16 cellular contexts compared by ENCODE assay signal in the genomic region with DNA sequence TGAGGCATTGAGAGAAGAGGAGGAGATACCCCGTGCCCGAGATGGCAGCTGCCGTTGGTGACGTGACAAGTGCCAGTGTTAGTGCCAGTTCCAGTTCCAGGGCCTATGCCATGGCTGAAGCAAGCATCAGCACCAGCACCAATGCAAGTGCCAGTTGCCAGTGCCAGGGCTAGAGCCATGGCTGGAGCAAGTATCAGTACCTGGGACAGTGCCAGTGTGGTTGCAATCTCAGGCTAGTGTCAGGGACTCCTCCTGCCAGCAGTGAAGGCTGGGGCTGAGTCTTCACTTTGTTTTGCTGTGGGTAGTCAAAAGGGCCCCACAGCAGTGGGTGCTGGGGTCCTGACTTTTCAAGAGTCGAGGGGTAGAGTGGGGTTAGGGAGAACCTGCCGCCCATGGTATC. TPM values are rescaled to one million over a fixed set of nuclear protein-coding genes. Genes with fewer than 3 reads are reported as not detected.
DNase-seq lines count a peak whose midpoint lies in the region; ATAC-seq, FAIRE-seq and TF ChIP-seq lines count a peak whose summit lies in the region.
"Not testable (repeated sequence)": the region's sequence is repeated elsewhere in the genome, so short reads cannot be mapped to it uniquely, and the experiment has no call there.
"Had no signal": no experiment of that assay in that cellular context is flagged by ENCODE, and none has a peak within 500 bp of the region (broad histone marks: within the 10 kb centered on the region; RNA-seq: fewer than 3 reads in every experiment).

No MANE protein-coding gene starts in this region.

- not testable (repeated sequence) for H3K9ac ChIP-seq in astrocyte (ENCODE audit: low read length); H1 (replicated peaks in 1 of 4; ENCODE audit: extremely low read depth in 1 of 4, low read depth in 3 of 4, low read length in 3 of 4)

- POLR2A ChIA-PET in H1 (lab: Charles Lee; ENCODE audit: partially characterized antibody); naive thymus-derived CD4-positive, alpha-beta T cell (lab: Charles Lee): not testable (repeated sequence)

- H3K56ac ChIP-seq in H1 (replicated peaks; ENCODE audit: insufficient read length, low read depth, low read length): not testable (repeated sequence)

- H3K9me3 ChIP-seq in astrocyte (ENCODE audit: insufficient read depth, low read depth, low read length); H1 (ENCODE audit: insufficient read depth in 2 of 2, low read depth in 1 of 2, low read length in 1 of 2); left lung; naive thymus-derived CD4-positive, alpha-beta T cell (ENCODE audit: control insufficient read depth in 2 of 3, low read length in 3 of 3); upper lobe of right lung: not testable (repeated sequence)

- H3K4ac ChIP-seq in H1 (replicated peaks; ENCODE audit: insufficient read length, low read depth, low read length): not testable (repeated sequence)

- H2BK120ac ChIP-seq in H1 (replicated peaks; ENCODE audit: low read depth, low read length): not testable (repeated sequence)

- not testable (repeated sequence) for TF ChIP-seq EP300 in H1 (IDR thresholded peaks at IDR 0.05; ENCODE audit: borderline replicate concordance in 1 of 2, low read depth in 2 of 2, low read length in 2 of 2)

- CTCF ChIA-PET in H1 (lab: Charles Lee; ENCODE audit: partially characterized antibody); naive thymus-derived CD4-positive, alpha-beta T cell (lab: Charles Lee): not testable (repeated sequence)

- H2BK12ac ChIP-seq in H1 (ENCODE audit: low read depth, low read length): not testable (repeated sequence)

- not testable (repeated sequence) for H3K4me3 Mint-ChIP-seq in astrocyte (ENCODE audit: unreplicated experiment); naive thymus-derived CD4-positive, alpha-beta T cell

- ATAC-seq in SK-N-SH treated with all-trans-retinoic acid at 6 μM for 48 hours (peak; percentile 48; the same call in 2 of the 3 replicates), left lung (peak; percentile 48), upper lobe of right lung (peak; percentile 30)
- ATAC-seq in naive thymus-derived CD4-positive, alpha-beta T cell: peak; percentile 26

- not testable (repeated sequence) for H3K4me2 ChIP-seq in astrocyte (ENCODE audit: low read length); H1 (ENCODE audit: insufficient read depth in 1 of 2, low read depth in 2 of 2, low read length in 2 of 2)

- not testable (repeated sequence) for TF ChIP-seq POLR2A in H1 (IDR thresholded peaks at IDR 0.05; ENCODE audit: control extremely low read depth in 1 of 2, low read depth in 2 of 2, low read length in 2 of 2)

- intact Hi-C loops in left lung (cut with DNase I); naive thymus-derived CD4-positive, alpha-beta T cell (cut with micrococcal nuclease); upper lobe of right lung (cut with DNase I): not testable (repeated sequence)

- H3K27me3 ChIP-seq in astrocyte (ENCODE audit: insufficient read depth, low read length); H1 (replicated peaks in 1 of 4; ENCODE audit: control insufficient read depth in 3 of 4, extremely low read depth in 1 of 4, insufficient read depth in 3 of 4, low read length in 3 of 4); left lung; naive thymus-derived CD4-positive, alpha-beta T cell (ENCODE audit: control insufficient read depth in 2 of 2, insufficient read depth in 2 of 2, low read length in 2 of 2); upper lobe of right lung: not testable (repeated sequence)

- H3K4me3 ChIP-seq in astrocyte (ENCODE audit: insufficient read depth, low read depth, low read length); H1 (ENCODE audit: extremely low read depth in 1 of 4, insufficient read depth in 2 of 4, low read depth in 3 of 4, low read length in 4 of 4); left lung; naive thymus-derived CD4-positive, alpha-beta T cell (ENCODE audit: low read length); upper lobe of right lung: not testable (repeated sequence)

- H3K4me1 Mint-ChIP-seq in astrocyte (ENCODE audit: low read depth, unreplicated experiment); naive thymus-derived CD4-positive, alpha-beta T cell: not testable (repeated sequence)

- H3K79me2 ChIP-seq in astrocyte (ENCODE audit: insufficient read depth, low read length); H1 (ENCODE audit: control insufficient read depth in 1 of 2, insufficient read depth in 2 of 2, low read length in 2 of 2): not testable (repeated sequence)

- not testable (repeated sequence) for H3K4me1 ChIP-seq in astrocyte (ENCODE audit: insufficient read depth, low read length); H1 (replicated peaks in 1 of 4; ENCODE audit: control insufficient read depth in 3 of 4, insufficient read depth in 4 of 4, low read length in 3 of 4); left lung; naive thymus-derived CD4-positive, alpha-beta T cell (ENCODE audit: control insufficient read depth in 2 of 2, insufficient read depth in 2 of 2, low read length in 2 of 2); upper lobe of right lung

- H3K9me3 Mint-ChIP-seq in astrocyte (ENCODE audit: unreplicated experiment); naive thymus-derived CD4-positive, alpha-beta T cell: not testable (repeated sequence)

- H3K23me2 ChIP-seq in H1 (ENCODE audit: low read depth, low read length): not testable (repeated sequence)

- WGBS in H1 (ENCODE audit: extremely low coverage in 1 of 2, insufficient coverage in 1 of 2, insufficient read length in 1 of 2, insufficient replicate concordance in 2 of 2, low coverage in 1 of 2, low lambda C conversion rate in 2 of 2, missing lambda C conversion rate in 1 of 2), 2 experiments: no CpG with 5 or more reads among the region's 6 CpGs

- H4K5ac ChIP-seq in H1 (ENCODE audit: insufficient read length, low read depth, low read length): not testable (repeated sequence)

- TF ChIP-seq CTCF in astrocyte (IDR thresholded peaks at IDR 0.05; ENCODE audit: insufficient read depth, low read depth, low read length); H1 (IDR thresholded peaks at IDR 0.05; ENCODE audit: control extremely low read depth in 1 of 3, insufficient read depth in 1 of 3, low read depth in 1 of 3, low read length in 3 of 3); left lung (IDR thresholded peaks at IDR 0.05); upper lobe of right lung (IDR thresholded peaks at IDR 0.05): not testable (repeated sequence)

- H2AFZ ChIP-seq in astrocyte (ENCODE audit: low read depth, low read length); H1 (ENCODE audit: low read length): not testable (repeated sequence)

- H3K14ac ChIP-seq in H1 (ENCODE audit: insufficient read length): not testable (repeated sequence)

- not testable (repeated sequence) for H2BK15ac ChIP-seq in H1 (ENCODE audit: low read length)

- H3K23ac ChIP-seq in H1 (ENCODE audit: insufficient read length): not testable (repeated sequence)

- H2AK5ac ChIP-seq in H1 (ENCODE audit: low read depth, low read length): not testable (repeated sequence)

- H4K8ac ChIP-seq in H1 (ENCODE audit: extremely low read depth, insufficient read depth, low read length): not testable (repeated sequence)

- H3K36me3 Mint-ChIP-seq in astrocyte (ENCODE audit: low read depth, unreplicated experiment); naive thymus-derived CD4-positive, alpha-beta T cell: not testable (repeated sequence)

- not testable (repeated sequence) for H3K36me3 ChIP-seq in astrocyte (ENCODE audit: insufficient read depth, low read length); H1 (ENCODE audit: control insufficient read depth in 2 of 4, insufficient read depth in 4 of 4, low read length in 3 of 4); left lung; naive thymus-derived CD4-positive, alpha-beta T cell (ENCODE audit: control insufficient read depth in 2 of 3, insufficient read depth in 3 of 3, low read length in 3 of 3); upper lobe of right lung

- not testable (repeated sequence) for DNase-seq in GM18507 (ENCODE audit: extremely low spot score, insufficient read length, low read depth); HTR-8/SVneo (ENCODE audit: insufficient read length, low spot score); astrocyte (ENCODE audit: low read depth); H1 (ENCODE audit: low read depth in 1 of 2, low spot score in 2 of 2); left lung; naive thymus-derived CD4-positive, alpha-beta T cell; upper lobe of right lung

- not testable (repeated sequence) for H2BK5ac ChIP-seq in H1 (ENCODE audit: low read depth, low read length)

- H2BK20ac ChIP-seq in H1 (ENCODE audit: low read length): not testable (repeated sequence)

- not testable (repeated sequence) for TF ChIP-seq RAD21 in H1 (IDR thresholded peaks at IDR 0.05 in 1 of 2, conservative IDR thresholded peaks at IDR 0.05 in 1 of 2; ENCODE audit: low read depth in 2 of 2, low read length in 2 of 2)

- H3K18ac ChIP-seq in H1 (ENCODE audit: extremely low read depth, low read length): not testable (repeated sequence)

- FAIRE-seq in GM18507 (lab: Jason Lieb, UNC) (peak; percentile 79), HTR-8/SVneo (lab: Jason Lieb, UNC) (peak; percentile 44), astrocyte (lab: Jason Lieb, UNC) (peak; percentile 95), H1 (lab: Jason Lieb, UNC) (peak; percentile 77)

- not testable (repeated sequence) for H3K27ac ChIP-seq in astrocyte (ENCODE audit: low read depth, low read length); H1 (ENCODE audit: low read depth, low read length); left lung; naive thymus-derived CD4-positive, alpha-beta T cell (ENCODE audit: low read depth, low read length); upper lobe of right lung

- not testable (repeated sequence) for H3K79me1 ChIP-seq in H1 (ENCODE audit: low read depth, low read length)

- not testable (repeated sequence) for H3K27ac Mint-ChIP-seq in astrocyte (ENCODE audit: unreplicated experiment); naive thymus-derived CD4-positive, alpha-beta T cell

- H3K27me3 Mint-ChIP-seq in astrocyte (ENCODE audit: low read depth, unreplicated experiment); naive thymus-derived CD4-positive, alpha-beta T cell: not testable (repeated sequence)

- H4K91ac ChIP-seq in H1 (replicated peaks; ENCODE audit: insufficient read length, low read length): not testable (repeated sequence)

- not testable (repeated sequence) for H4K20me1 ChIP-seq in astrocyte (ENCODE audit: insufficient read depth, low read length); H1 (replicated peaks in 1 of 2; ENCODE audit: control insufficient read depth in 1 of 2, insufficient read depth in 2 of 2, low read length in 2 of 2)

RNA-seq across cellular contexts. Expression of gene DMRTC1B, which starts 1.5 kb away (rescaled TPM):
- total RNA-seq in astrocyte (not detected in 2 replicates), left lung (under 1 TPM; 0.45 to 0.47 TPM), upper lobe of right lung (0.29 TPM)
- total RNA-seq in H1 (2021; fragmentation: NEBNext Ultra II Directional; extraction: Animal tissue kit (Norgen Biotek cat#: 25700)): not detected in 2 replicates
- 0.11 TPM in 1 of 2 replicates, not detected in the other for polyA plus RNA-seq in H1 (2011; rRNA removed)
- polyA plus RNA-seq in H1 (2011; cell fraction: cytosol; rRNA removed): 0.17 TPM
- 0.39 TPM for polyA plus RNA-seq in H1 (2011; cell fraction: nucleus; rRNA removed)
- polyA plus RNA-seq in H1 (2012, experiment 1 of 2): 0.13 TPM in 1 of 4 replicates, not detected in the others
- not detected for polyA plus RNA-seq in H1 (2012, experiment 2 of 2)
- polyA plus RNA-seq in H1 (2013, experiment 1 of 2): 0.12 TPM
- polyA plus RNA-seq in H1 (2013, experiment 2 of 2): 0.06 TPM
- polyA minus RNA-seq in H1 (2011; rRNA and poly(A)+ RNA removed): not detected in 2 replicates
- polyA minus RNA-seq in H1 (2011; cell fraction: cytosol; rRNA and poly(A)+ RNA removed): not detected
- not detected for polyA minus RNA-seq in H1 (2011; cell fraction: nucleus; rRNA and poly(A)+ RNA removed)
- 1 to 10 TPM in 4 of 5 experiments, not detected in 1; 1.6 to 2.7 (median 2.2) TPM for total RNA-seq in naive thymus-derived CD4-positive, alpha-beta T cell
- 1 to 10 TPM; 2.7 to 3.1 TPM for polyA plus RNA-seq in naive thymus-derived CD4-positive, alpha-beta T cell
- total RNA-seq: CD8-positive, alpha-beta memory T cell; Daoy; G401; GM23248; HFFc6 had no signal
- polyA plus RNA-seq: CD14-positive monocyte, GM23248 had no signal

RNA-seq across cellular contexts. Expression of gene FAM236B, which starts 4.3 kb away (rescaled TPM):
- total RNA-seq in astrocyte (not detected in 2 replicates), left lung (not detected), upper lobe of right lung (not detected)
- not detected in 2 replicates for total RNA-seq in H1 (2021; fragmentation: NEBNext Ultra II Directional; extraction: Animal tissue kit (Norgen Biotek cat#: 25700))
- polyA plus RNA-seq in H1 (2011; rRNA removed): not detected in 2 replicates
- polyA plus RNA-seq in H1 (2011; cell fraction: cytosol; rRNA removed): not detected
- not detected for polyA plus RNA-seq in H1 (2011; cell fraction: nucleus; rRNA removed)
- polyA plus RNA-seq in H1 (2012, experiment 1 of 2): not detected in 4 replicates
- polyA plus RNA-seq in H1 (2012, experiment 2 of 2): not detected
- not detected for polyA plus RNA-seq in H1 (2013, experiment 1 of 2)
- not detected for polyA plus RNA-seq in H1 (2013, experiment 2 of 2)
- not detected in 2 replicates for polyA minus RNA-seq in H1 (2011; rRNA and poly(A)+ RNA removed)
- not detected for polyA minus RNA-seq in H1 (2011; cell fraction: cytosol; rRNA and poly(A)+ RNA removed)
- polyA minus RNA-seq in H1 (2011; cell fraction: nucleus; rRNA and poly(A)+ RNA removed): not detected
- total RNA-seq in naive thymus-derived CD4-positive, alpha-beta T cell: not detected
- polyA plus RNA-seq in naive thymus-derived CD4-positive, alpha-beta T cell: not detected
- total RNA-seq: CD4-positive, alpha-beta T cell; CD8-positive, alpha-beta memory T cell; Daoy; G401; GM23248; HFFc6 had no signal
- polyA plus RNA-seq: A549; CD14-positive monocyte; CD8-positive, alpha-beta memory T cell; GM23248 had no signal

RNA-seq across cellular contexts. Expression of gene FAM236D, which starts 29.9 kb away (rescaled TPM):
- not detected in 2 replicates for total RNA-seq in astrocyte
- not detected in 2 replicates for total RNA-seq in H1 (2021; fragmentation: NEBNext Ultra II Directional; extraction: Animal tissue kit (Norgen Biotek cat#: 25700))
- not detected in 2 replicates for polyA plus RNA-seq in H1 (2011; rRNA removed)
- polyA plus RNA-seq in H1 (2011; cell fraction: cytosol; rRNA removed): not detected
- not detected for polyA plus RNA-seq in H1 (2011; cell fraction: nucleus; rRNA removed)
- polyA plus RNA-seq in H1 (2012, experiment 1 of 2): not detected in 4 replicates
- not detected for polyA plus RNA-seq in H1 (2012, experiment 2 of 2)
- not detected for polyA plus RNA-seq in H1 (2013, experiment 1 of 2)
- polyA plus RNA-seq in H1 (2013, experiment 2 of 2): not detected
- polyA minus RNA-seq in H1 (2011; rRNA and poly(A)+ RNA removed): not detected in 2 replicates
- not detected for polyA minus RNA-seq in H1 (2011; cell fraction: cytosol; rRNA and poly(A)+ RNA removed)
- not detected for polyA minus RNA-seq in H1 (2011; cell fraction: nucleus; rRNA and poly(A)+ RNA removed)
- not detected for total RNA-seq in left lung
- not detected for total RNA-seq in naive thymus-derived CD4-positive, alpha-beta T cell
- not detected for polyA plus RNA-seq in naive thymus-derived CD4-positive, alpha-beta T cell
- total RNA-seq in upper lobe of right lung: not detected
- total RNA-seq: CD4-positive, alpha-beta T cell; CD8-positive, alpha-beta memory T cell; Daoy; G401; GM23248; HFFc6 had no signal
- polyA plus RNA-seq: A549; CD14-positive monocyte; CD8-positive, alpha-beta memory T cell; GM23248 had no signal
